ENCODE assay signal across 2 cellular contexts in genomic region chr14:45332360-45332988, GRCh38.
TF ChIP-seq lines count a peak whose summit lies in the region.

No MANE protein-coding gene starts in this region.

TF ChIP-seq in HepG2, 621 proteins besides CTCF, POLR2A, EP300 and RAD21:
- no peak for TF ChIP-seq ONECUT2 (CRISPR knock-in tag; IDR thresholded peaks at IDR 0.05)
- TF ChIP-seq PAXIP1 (CRISPR knock-in tag; conservative IDR thresholded peaks at IDR 0.05) = no peak
- TF ChIP-seq ZNF598 (CRISPR knock-in tag; IDR thresholded peaks at IDR 0.05; ENCODE audit: borderline replicate concordance) = no peak
- TF ChIP-seq ZNF484 (CRISPR knock-in tag; IDR thresholded peaks at IDR 0.05; ENCODE audit: borderline replicate concordance, low read depth) = no peak
- TF ChIP-seq HNF1B (CRISPR knock-in tag; IDR thresholded peaks at IDR 0.05) = no peak
- no peak for TF ChIP-seq TARDBP (CRISPR knock-in tag; IDR thresholded peaks at IDR 0.05)
- no peak for TF ChIP-seq CBX1 (IDR thresholded peaks at IDR 0.05; ENCODE audit: low read depth)
- TF ChIP-seq JUN (CRISPR knock-in tag; IDR thresholded peaks at IDR 0.05) = no peak
- TF ChIP-seq IRX3 (CRISPR knock-in tag; IDR thresholded peaks at IDR 0.05; ENCODE audit: borderline replicate concordance, low read depth) = no peak
- no peak for TF ChIP-seq HNF4A (CRISPR knock-in tag; IDR thresholded peaks at IDR 0.05)
- no peak for TF ChIP-seq NFKBIZ (CRISPR knock-in tag; IDR thresholded peaks at IDR 0.05)

TF ChIP-seq in H1, 55 proteins besides CTCF, POLR2A, EP300 and RAD21:
- TF ChIP-seq KDM5A (IDR thresholded peaks at IDR 0.05; ENCODE audit: low read length) = no peak
- no peak for TF ChIP-seq SIRT6 (IDR thresholded peaks at IDR 0.05; ENCODE audit: low read length)
- TF ChIP-seq POU5F1 (IDR thresholded peaks at IDR 0.05; ENCODE audit: low read depth, low read length) = no peak
- no peak for TF ChIP-seq EGR1 (IDR thresholded peaks at IDR 0.05; ENCODE audit: borderline replicate concordance, low read depth, low read length)
- TF ChIP-seq SP2 (IDR thresholded peaks at IDR 0.05; ENCODE audit: low read length) = no peak
- TF ChIP-seq GABPA (IDR thresholded peaks at IDR 0.05; ENCODE audit: borderline replicate concordance, insufficient read depth, low read length) = no peak
- TF ChIP-seq EZH2 (IDR thresholded peaks at IDR 0.05; ENCODE audit: low read depth, low read length, severe bottlenecking) = no peak
- no peak for TF ChIP-seq USF2 (IDR thresholded peaks at IDR 0.05; ENCODE audit: low read length)
- no peak for TF ChIP-seq CBX8 (IDR thresholded peaks at IDR 0.05; ENCODE audit: borderline replicate concordance, low read depth, low read length)
- TF ChIP-seq SRF (IDR thresholded peaks at IDR 0.05; ENCODE audit: low read depth, low read length) = no peak
- no peak for TF ChIP-seq TEAD4 (IDR thresholded peaks at IDR 0.05; ENCODE audit: low read depth, low read length)
- TF ChIP-seq CHD7 (IDR thresholded peaks at IDR 0.05; ENCODE audit: insufficient replicate concordance, low read length) = no peak
- TF ChIP-seq RBBP5 (IDR thresholded peaks at IDR 0.05; ENCODE audit: borderline replicate concordance, low read depth, low read length) = no peak
- TF ChIP-seq BACH1 (IDR thresholded peaks at IDR 0.05; ENCODE audit: low read length) = no peak
